In the genomic region with DNA sequence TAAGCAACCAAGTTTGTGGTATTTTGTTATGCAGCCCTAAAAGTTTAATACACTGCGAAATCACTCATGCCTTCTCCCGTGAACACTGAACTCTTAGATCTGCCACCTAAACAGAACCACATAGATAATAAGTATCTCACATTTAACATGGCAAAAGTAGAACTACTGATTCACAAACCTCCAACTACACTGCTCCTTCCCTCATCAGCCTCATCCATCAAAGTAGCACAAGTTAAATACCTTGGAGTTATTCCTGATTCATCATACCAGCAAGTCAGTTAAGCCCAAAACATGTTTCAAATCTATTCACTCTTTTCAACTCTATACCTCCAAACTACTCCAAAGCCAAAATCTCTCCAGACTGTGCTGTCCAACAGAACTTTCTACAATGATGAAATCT, we compare ENCODE assay signal across 34 cellular contexts.
"Had no signal": no experiment of that assay in that cellular context is flagged by ENCODE, and none has a peak within 500 bp of the region (broad histone marks: within the 10 kb centered on the region; RNA-seq: fewer than 3 reads in every experiment).

No MANE protein-coding gene starts in this region.

- H3K4me1 Mint-ChIP-seq: activated B cell treated with CpG ODN at 0.5 μM for 24 hours; activated CD4-positive, alpha-beta memory T cell treated with anti-CD3 and anti-CD28 coated beads, Interleukin-2, amount 10 ng/mL, durations not matched to agents 7 days and 5 days; activated CD4-positive, alpha-beta T cell treated with anti-CD3 and anti-CD28 coated beads, Interleukin-2, amount 10 ng/mL, durations not matched to agents 24 days and 14 days; activated CD8-positive, alpha-beta memory T cell treated with anti-CD3 and anti-CD28 coated beads, Interleukin-2, amount 10 ng/mL, durations not matched to agents 7 days and 5 days; activated naive CD4-positive, alpha-beta T cell treated with anti-CD3 and anti-CD28 coated beads, Interleukin-2, amount 10 ng/mL, durations not matched to agents 7 days and 5 days; activated naive CD4-positive, alpha-beta T cell treated with anti-CD3 and anti-CD28 coated beads, Interleukin-2, amount 50 U/mL, for 24 hours; activated naive CD8-positive, alpha-beta T cell treated with anti-CD3 and anti-CD28 coated beads, Interleukin-2, amount 10 ng/mL, durations not matched to agents 7 days and 5 days; brain had no signal

- H3K4me3 Mint-ChIP-seq: activated B cell treated with CpG ODN at 0.5 μM for 24 hours; activated CD4-positive, alpha-beta memory T cell treated with anti-CD3 and anti-CD28 coated beads, Interleukin-2, amount 10 ng/mL, durations not matched to agents 7 days and 5 days; activated CD4-positive, alpha-beta T cell treated with anti-CD3 and anti-CD28 coated beads, Interleukin-2, amount 10 ng/mL, durations not matched to agents 24 days and 14 days; activated CD8-positive, alpha-beta memory T cell treated with anti-CD3 and anti-CD28 coated beads, Interleukin-2, amount 10 ng/mL, durations not matched to agents 7 days and 5 days; activated CD8-positive, alpha-beta T cell treated with anti-CD3 and anti-CD28 coated beads, Interleukin-2, amount 10 ng/mL, durations not matched to agents 7 days and 5 days; activated naive CD4-positive, alpha-beta T cell treated with anti-CD3 and anti-CD28 coated beads, Interleukin-2, amount 10 ng/mL, durations not matched to agents 7 days and 5 days; activated naive CD4-positive, alpha-beta T cell treated with anti-CD3 and anti-CD28 coated beads, Interleukin-2, amount 50 U/mL, for 24 hours; activated naive CD8-positive, alpha-beta T cell; activated naive CD8-positive, alpha-beta T cell treated with anti-CD3 and anti-CD28 coated beads, Interleukin-2, amount 10 ng/mL, durations not matched to agents 7 days and 5 days; activated naive CD8-positive, alpha-beta T cell treated with anti-CD3 and anti-CD28 coated beads, Interleukin-2, amount 50 U/mL, for 24 hours; activated T-cell treated with anti-CD3 and anti-CD28 coated beads, Interleukin-2, amount 50 U/mL, for 24 hours; brain; central memory CD8-positive, alpha-beta T cell; T-helper 1 cell treated with Interleukin-12 subunit alpha and Interleukin-12 subunit beta and Interleukin-4 antibody, amounts not matched to agents 30 μg/mL and 1 μg/mL, for 36 hours; T-helper 2 cell treated with Interferon-gamma antibody and Interleukin-4, amounts not matched to agents 5 μg/mL and 100 μg/mL, for 36 hours had no signal

- H3K27ac Mint-ChIP-seq: activated B cell treated with CpG ODN at 0.5 μM for 24 hours; activated CD4-positive, alpha-beta memory T cell treated with anti-CD3 and anti-CD28 coated beads, Interleukin-2, amount 10 ng/mL, durations not matched to agents 7 days and 5 days; activated CD4-positive, alpha-beta T cell treated with anti-CD3 and anti-CD28 coated beads, Interleukin-2, amount 10 ng/mL, durations not matched to agents 24 days and 14 days; activated CD8-positive, alpha-beta memory T cell treated with anti-CD3 and anti-CD28 coated beads, Interleukin-2, amount 10 ng/mL, durations not matched to agents 7 days and 5 days; activated CD8-positive, alpha-beta T cell treated with anti-CD3 and anti-CD28 coated beads, Interleukin-2, amount 10 ng/mL, durations not matched to agents 7 days and 5 days; activated naive CD4-positive, alpha-beta T cell treated with anti-CD3 and anti-CD28 coated beads, Interleukin-2, amount 10 ng/mL, durations not matched to agents 7 days and 5 days; activated naive CD4-positive, alpha-beta T cell treated with anti-CD3 and anti-CD28 coated beads, Interleukin-2, amount 50 U/mL, for 24 hours; activated naive CD8-positive, alpha-beta T cell; activated naive CD8-positive, alpha-beta T cell treated with anti-CD3 and anti-CD28 coated beads, Interleukin-2, amount 10 ng/mL, durations not matched to agents 7 days and 5 days; activated naive CD8-positive, alpha-beta T cell treated with anti-CD3 and anti-CD28 coated beads, Interleukin-2, amount 50 U/mL, for 24 hours; activated T-cell treated with anti-CD3 and anti-CD28 coated beads, Interleukin-2, amount 50 U/mL, for 24 hours; activated T-helper 2 cell treated with anti-CD3 and anti-CD28 coated beads, Interferon-gamma antibody, Interleukin-2, Interleukin-4, amounts not matched to agents 10 μg/mL and 5 μg/mL and 100 μg/mL, durations not matched to agents 14 hours and 24 hours and 36 hours; brain; T-helper 1 cell treated with Interleukin-12 subunit alpha and Interleukin-12 subunit beta and Interleukin-4 antibody, amounts not matched to agents 30 μg/mL and 1 μg/mL, for 36 hours; T-helper 2 cell treated with Interferon-gamma antibody and Interleukin-4, amounts not matched to agents 5 μg/mL and 100 μg/mL, for 36 hours had no signal

- H3K9me3 Mint-ChIP-seq: activated naive CD4-positive, alpha-beta T cell treated with anti-CD3 and anti-CD28 coated beads, Interleukin-2, amount 50 U/mL, for 24 hours; central memory CD8-positive, alpha-beta T cell had no signal

- DNase-seq: activated B cell treated with CpG ODN at 0.5 μM for 24 hours; activated CD4-positive, alpha-beta memory T cell treated with anti-CD3 and anti-CD28 coated beads, Interleukin-2, amount 10 ng/mL, durations not matched to agents 7 days and 5 days; activated CD4-positive, alpha-beta T cell treated with anti-CD3 and anti-CD28 coated beads for 4 hours; activated CD4-positive, alpha-beta T cell treated with anti-CD3 and anti-CD28 coated beads, Interleukin-2, amount 10 ng/mL, durations not matched to agents 24 days and 14 days; activated CD4-positive, alpha-beta T cell treated with anti-CD3 and anti-CD28 coated beads, Interleukin-2, amount 50 U/mL, for 48 hours; activated CD4-positive, CD25-positive, alpha-beta regulatory T cell treated with anti-CD3 and anti-CD28 coated beads, Interleukin-2, amount 50 U/mL, for 72 hours; activated CD8-positive, alpha-beta memory T cell treated with anti-CD3 and anti-CD28 coated beads for 24 hours; activated CD8-positive, alpha-beta memory T cell treated with anti-CD3 and anti-CD28 coated beads, Interleukin-2, amount 10 ng/mL, durations not matched to agents 7 days and 5 days; activated CD8-positive, alpha-beta memory T cell treated with anti-CD3 and anti-CD28 coated beads, Interleukin-2, amount 50 U/mL, for 48 hours; activated CD8-positive, alpha-beta T cell treated with anti-CD3 and anti-CD28 coated beads, Interleukin-2, amount 10 ng/mL, durations not matched to agents 7 days and 5 days; activated effector memory CD4-positive, alpha-beta T cell treated with Interleukin-2 at 50 U/mL for 16 hours; activated gamma-delta T cell; activated naive CD4-positive, alpha-beta T cell treated with anti-CD3 and anti-CD28 coated beads, Interleukin-2, amount 10 ng/mL, durations not matched to agents 7 days and 5 days; activated naive CD4-positive, alpha-beta T cell treated with Interleukin-2 at 50 U/mL for 16 hours; activated naive CD8-positive, alpha-beta T cell treated with anti-CD3 and anti-CD28 coated beads, Interleukin-2, amount 10 ng/mL, durations not matched to agents 7 days and 5 days; activated naive CD8-positive, alpha-beta T cell treated with anti-CD3 and anti-CD28 coated beads, Interleukin-2, amount 50 U/mL, for 24 hours; activated T-cell treated with anti-CD3 and anti-CD28 coated beads, Interleukin-2, amount 50 U/mL, for 24 hours; activated T-cell treated with anti-CD3 and anti-CD28 coated beads, Interleukin-2, amount 50 U/mL, for 48 hours; amniotic stem cell; aorta; caudate nucleus; cerebellar nuclear complex; T-helper 2 cell; T-helper 9 cell had no signal

- H3K27me3 Mint-ChIP-seq: activated B cell treated with CpG ODN at 0.5 μM for 24 hours; activated CD4-positive, alpha-beta memory T cell treated with anti-CD3 and anti-CD28 coated beads, Interleukin-2, amount 10 ng/mL, durations not matched to agents 7 days and 5 days; activated CD4-positive, alpha-beta T cell treated with anti-CD3 and anti-CD28 coated beads, Interleukin-2, amount 10 ng/mL, durations not matched to agents 24 days and 14 days; activated CD8-positive, alpha-beta memory T cell treated with anti-CD3 and anti-CD28 coated beads, Interleukin-2, amount 10 ng/mL, durations not matched to agents 7 days and 5 days; activated naive CD4-positive, alpha-beta T cell treated with anti-CD3 and anti-CD28 coated beads, Interleukin-2, amount 10 ng/mL, durations not matched to agents 7 days and 5 days; activated naive CD4-positive, alpha-beta T cell treated with anti-CD3 and anti-CD28 coated beads, Interleukin-2, amount 50 U/mL, for 24 hours; activated naive CD8-positive, alpha-beta T cell; activated naive CD8-positive, alpha-beta T cell treated with anti-CD3 and anti-CD28 coated beads, Interleukin-2, amount 10 ng/mL, durations not matched to agents 7 days and 5 days; activated naive CD8-positive, alpha-beta T cell treated with anti-CD3 and anti-CD28 coated beads, Interleukin-2, amount 50 U/mL, for 24 hours; activated T-cell treated with anti-CD3 and anti-CD28 coated beads, Interleukin-2, amount 50 U/mL, for 24 hours; brain; central memory CD8-positive, alpha-beta T cell had no signal

- H3K4me3 ChIP-seq: cardiac muscle cell had no signal

- FAIRE-seq: bronchial epithelial cell, TTC549 had no signal

- ATAC-seq: activated CD8-positive, alpha-beta memory T cell treated with anti-CD3 and anti-CD28 coated beads, Interleukin-2, amount 10 ng/mL, durations not matched to agents 7 days and 5 days; activated CD8-positive, alpha-beta T cell treated with anti-CD3 and anti-CD28 coated beads, Interleukin-2, amount 10 ng/mL, durations not matched to agents 7 days and 5 days; activated naive CD8-positive, alpha-beta T cell treated with anti-CD3 and anti-CD28 coated beads, Interleukin-2, amount 50 U/mL, for 24 hours had no signal
